In the genomic region with DNA sequence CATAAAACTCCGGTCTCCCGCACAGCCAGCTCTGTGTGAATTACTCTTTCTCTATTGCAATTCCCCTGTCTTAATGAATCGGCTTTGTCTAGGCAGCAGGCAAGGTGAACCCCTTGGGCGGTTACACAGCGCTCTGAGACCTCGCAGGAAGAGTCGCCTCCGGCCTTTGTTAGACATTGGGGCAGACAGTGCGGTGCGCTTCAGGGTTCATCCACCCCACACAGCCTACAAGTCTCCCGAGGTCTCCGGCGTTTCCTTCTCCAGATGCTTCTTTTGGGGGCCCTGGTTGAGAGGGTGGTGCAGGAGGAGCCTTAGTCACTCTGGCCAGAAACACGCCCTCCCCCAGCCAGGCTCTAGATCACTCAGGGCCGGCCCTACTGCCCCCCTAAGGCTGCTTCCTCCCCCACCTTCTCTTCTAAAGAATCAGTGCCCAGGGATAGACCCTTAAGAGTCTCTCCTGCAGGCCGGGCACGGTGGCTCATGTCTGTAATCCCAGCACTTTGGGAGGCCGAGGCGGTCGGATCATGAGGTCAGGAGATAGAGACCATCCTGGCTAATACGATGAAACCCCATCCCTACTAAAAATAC, we compare ENCODE assay signal across 19 cellular contexts. TPM values are rescaled to one million over a fixed set of nuclear protein-coding genes. Genes with fewer than 3 reads are reported as not detected.
DNase-seq lines count a peak whose midpoint lies in the region; ATAC-seq and TF ChIP-seq lines count a peak whose summit lies in the region.
"Had no signal": no experiment of that assay in that cellular context is flagged by ENCODE, and none has a peak within 500 bp of the region (broad histone marks: within the 10 kb centered on the region; RNA-seq: fewer than 3 reads in every experiment).

No MANE protein-coding gene starts in this region.

- H3K27me3 ChIP-seq in spleen (replicated peaks in 1 of 7) (no peaks in the 10 kb centered on the region), dorsolateral prefrontal cortex (no peaks in the 10 kb centered on the region)
- H3K27me3 ChIP-seq: vagina had no signal

- H3K27ac Mint-ChIP-seq in T-cell: no peak overlapping the region
- H3K27ac Mint-ChIP-seq in dendritic cell treated with granulocyte-macrophage colony-stimulating factor and Interleukin-4, amounts not matched to agents 40 ng/mL and 50 ng/mL, for 4 days: peak overlapping the region; percentile 95
- H3K27ac Mint-ChIP-seq: progenitor cell of endocrine pancreas had no signal

- no peaks in the 10 kb centered on the region for H3K27me3 Mint-ChIP-seq in activated T-cell treated with anti-CD3 and anti-CD28 coated beads, Interleukin-2, amount 50 U/mL, for 4 hours (ENCODE audit: low read depth)
- H3K27me3 Mint-ChIP-seq in T-cell: no peaks in the 10 kb centered on the region
- no peaks in the 10 kb centered on the region for H3K27me3 Mint-ChIP-seq in dendritic cell treated with granulocyte-macrophage colony-stimulating factor and Interleukin-4, amounts not matched to agents 40 ng/mL and 50 ng/mL, for 4 days
- H3K27me3 Mint-ChIP-seq: progenitor cell of endocrine pancreas had no signal

- no peaks in the 10 kb centered on the region for H3K9me3 Mint-ChIP-seq in activated T-cell treated with anti-CD3 and anti-CD28 coated beads, Interleukin-2, amount 50 U/mL, for 4 hours
- no peaks in the 10 kb centered on the region for H3K9me3 Mint-ChIP-seq in T-cell
- no peaks in the 10 kb centered on the region for H3K9me3 Mint-ChIP-seq in dendritic cell treated with granulocyte-macrophage colony-stimulating factor and Interleukin-4, amounts not matched to agents 40 ng/mL and 50 ng/mL, for 4 days

- CTCF ChIA-PET in T-cell (lab: Charles Lee): no interaction called here

- H3K9me3 ChIP-seq in spleen: no peaks in the 10 kb centered on the region
- H3K9me3 ChIP-seq: vagina had no signal

- intact Hi-C loops in dendritic cell treated with granulocyte-macrophage colony-stimulating factor and Interleukin-4, amounts not matched to agents 40 ng/mL and 50 ng/mL, for 4 days (cut with micrococcal nuclease): no loop called here
- intact Hi-C loops in spleen (cut with DNase I; ENCODE audit: low total_unique reads) (no loop called here), dorsolateral prefrontal cortex (cut with DNase I) (no loop called here), posterior vena cava (cut with DNase I) (no loop called here)

- no peak for TF ChIP-seq POLR2A in spleen (IDR thresholded peaks at IDR 0.05)

- POLR2A ChIA-PET in T-cell (lab: Charles Lee): interaction anchor here in 1 of 2 donors (0.7 kb wide), 1 partner anchor 20 kb away, joined by 11 read pairs; no protein-coding TSS in a partner anchor

- peaks cover 11 to 41% (median 31%) of the 10 kb centered on the region in 6 donors for H3K4me1 ChIP-seq in spleen

- peak overlapping the region; percentile 52 for H3K4me3 Mint-ChIP-seq in activated T-cell treated with anti-CD3 and anti-CD28 coated beads, Interleukin-2, amount 50 U/mL, for 4 hours
- H3K4me3 Mint-ChIP-seq in T-cell: peak overlapping the region; percentile 46 to 89 (median 63)
- no peak overlapping the region for H3K4me3 Mint-ChIP-seq in dendritic cell treated with granulocyte-macrophage colony-stimulating factor and Interleukin-4, amounts not matched to agents 40 ng/mL and 50 ng/mL, for 4 days

- WGBS in spleen, 5 donors: 89 to 96% (median 92%) methylated on average over 21 of the region's 21 CpGs

- H3K27ac ChIP-seq in spleen (no peak overlapping the region), dorsolateral prefrontal cortex (no peak overlapping the region)
- H3K27ac ChIP-seq: vagina had no signal

- H3K36me3 ChIP-seq in spleen: peaks cover 0 to 17% (median 9%) of the 10 kb centered on the region in 6 donors

- no peak for DNase-seq in activated T-cell treated with anti-CD3 and anti-CD28 coated beads, Interleukin-2, amount 50 U/mL, for 4 hours
- DNase-seq in activated T-cell treated with anti-CD3 and anti-CD28 coated beads for 4 hours (no peak), T-cell (no peak), spleen (peak; percentile 73), dorsolateral prefrontal cortex (no peak), posterior vena cava (ENCODE audit: low spot score) (no peak), EL (no peak)
- DNase-seq: activated CD8-positive, alpha-beta memory T cell treated with anti-CD3 and anti-CD28 coated beads, Interleukin-2, amount 50 U/mL, for 4 hours; amygdala; cerebellar nuclear complex; KBM-7; left cardiac atrium; NCI-H1048; NCI-H2081 treated with DMSO at 0.1 percent for 48 hours; NCI-H526 treated with DMSO at 0.1 percent for 48 hours had no signal

- ATAC-seq in activated T-cell treated with anti-CD3 and anti-CD28 coated beads, Interleukin-2, amount 50 U/mL, for 4 hours: no peak
- no peak for ATAC-seq in T-cell (replicated peaks in 1 of 4)
- ATAC-seq: left cardiac atrium had no signal

- no peaks in the 10 kb centered on the region for H3K36me3 Mint-ChIP-seq in activated T-cell treated with anti-CD3 and anti-CD28 coated beads, Interleukin-2, amount 50 U/mL, for 4 hours (ENCODE audit: insufficient read depth)
- no peaks in the 10 kb centered on the region for H3K36me3 Mint-ChIP-seq in T-cell
- H3K36me3 Mint-ChIP-seq in dendritic cell treated with granulocyte-macrophage colony-stimulating factor and Interleukin-4, amounts not matched to agents 40 ng/mL and 50 ng/mL, for 4 days (ENCODE audit: low read depth): peaks cover 28% of the 10 kb centered on the region

- TF ChIP-seq CTCF in spleen (IDR thresholded peaks at IDR 0.05 in 8 of 11, conservative IDR thresholded peaks at IDR 0.05 in 3 of 11): no peak
- no peak for TF ChIP-seq CTCF in dorsolateral prefrontal cortex (IDR thresholded peaks at IDR 0.05 in 54 of 56, conservative IDR thresholded peaks at IDR 0.05 in 2 of 56; ENCODE audit: low read depth in 1 of 56, partially characterized antibody in 56 of 56)

- no peak overlapping the region for H3K4me3 ChIP-seq in spleen
- H3K4me3 ChIP-seq in dorsolateral prefrontal cortex: no peak overlapping the region
- H3K4me3 ChIP-seq: vagina had no signal

- peaks cover 27% of the 10 kb centered on the region for H3K4me1 Mint-ChIP-seq in activated T-cell treated with anti-CD3 and anti-CD28 coated beads, Interleukin-2, amount 50 U/mL, for 4 hours (ENCODE audit: low read depth)
- H3K4me1 Mint-ChIP-seq in T-cell: peaks cover 6 to 23% (median 14%) of the 10 kb centered on the region in 3 donors
- peaks cover 52% of the 10 kb centered on the region for H3K4me1 Mint-ChIP-seq in dendritic cell treated with granulocyte-macrophage colony-stimulating factor and Interleukin-4, amounts not matched to agents 40 ng/mL and 50 ng/mL, for 4 days (ENCODE audit: low read depth)

RNA-seq across cellular contexts. Expression of gene MSRB1, which starts 1.7 kb away (rescaled TPM):
- total RNA-seq in activated T-cell treated with anti-CD3 and anti-CD28 coated beads, Interleukin-2, amount 50 U/mL, for 4 hours: 10 to 100 TPM; 16.8 to 19.4 (median 17.6) TPM
- 10 to 100 TPM in 2 of 5 donors, 1 to 10 TPM in 3; 5.6 to 11.9 (median 9.6) TPM for total RNA-seq in T-cell
- 100 to 1,000 TPM in 2 of 7 donors, 10 to 100 TPM in 5; 32.9 to 114 (median 60.4) TPM for total RNA-seq in spleen
- polyA plus RNA-seq in spleen: 10 to 100 TPM; 31.1 to 62.0 (median 31.3) TPM
- 10 to 100 TPM in 109 of 120 experiments, 1 to 10 TPM in 11; 8.3 to 30.9 (median 14.0) TPM for total RNA-seq in dorsolateral prefrontal cortex
- 10 to 100 TPM; 61.4 to 70.0 TPM for total RNA-seq in posterior vena cava

RNA-seq across cellular contexts. Expression of gene RPL3L, which starts 9.8 kb away (rescaled TPM):
- not detected for total RNA-seq in activated T-cell treated with anti-CD3 and anti-CD28 coated beads, Interleukin-2, amount 50 U/mL, for 4 hours
- total RNA-seq in T-cell (not detected), spleen (not detected), dorsolateral prefrontal cortex (under 1 TPM in 1 of 120 experiments, not detected in 119; 0.28 TPM), posterior vena cava (not detected)
- under 1 TPM in 1 of 3 donors, not detected in 2; 0.03 TPM for polyA plus RNA-seq in spleen
- total RNA-seq: mononuclear cell, progenitor cell of endocrine pancreas, vagina had no signal

RNA-seq across cellular contexts. Expression of gene NDUFB10, which starts 14.6 kb away (rescaled TPM):
- total RNA-seq in activated T-cell treated with anti-CD3 and anti-CD28 coated beads, Interleukin-2, amount 50 U/mL, for 4 hours: 100 to 1,000 TPM; 115 to 143 (median 117) TPM
- 10 to 100 TPM; 46.3 to 96.5 (median 84.4) TPM for total RNA-seq in T-cell
- total RNA-seq in spleen: 100 to 1,000 TPM in 3 of 7 donors, 10 to 100 TPM in 4; 69.3 to 225 (median 87.4) TPM
- 100 to 1,000 TPM; 155 to 162 (median 159) TPM for polyA plus RNA-seq in spleen
- total RNA-seq in dorsolateral prefrontal cortex: 100 to 1,000 TPM in 106 of 120 experiments, 10 to 100 TPM in 14; 74.8 to 178 (median 131) TPM
- 100 to 1,000 TPM; 112 to 116 TPM for total RNA-seq in posterior vena cava

RNA-seq across cellular contexts. Expression of gene RPS2, which starts 19.9 kb away (rescaled TPM):
- total RNA-seq in activated T-cell treated with anti-CD3 and anti-CD28 coated beads, Interleukin-2, amount 50 U/mL, for 4 hours: 1,000 to 10,000 TPM; 5,588 to 5,699 (median 5,621) TPM
- total RNA-seq in T-cell: 1,000 to 10,000 TPM; 3,208 to 3,662 (median 3,410) TPM
- 1,000 to 10,000 TPM; 1,930 to 2,450 (median 2,233) TPM for total RNA-seq in spleen
- polyA plus RNA-seq in spleen: 1,000 to 10,000 TPM; 3,942 to 6,006 (median 5,765) TPM
- total RNA-seq in dorsolateral prefrontal cortex: 100 to 1,000 TPM; 252 to 559 (median 351) TPM
- 1,000 to 10,000 TPM; 1,131 to 1,263 TPM for total RNA-seq in posterior vena cava

RNA-seq across cellular contexts. Expression of gene RNF151, which starts 21.9 kb away (rescaled TPM):
- under 1 TPM in 2 of 3 donors, not detected in 1; 0.40 to 0.42 TPM for total RNA-seq in activated T-cell treated with anti-CD3 and anti-CD28 coated beads, Interleukin-2, amount 50 U/mL, for 4 hours
- under 1 TPM in 3 of 5 donors, not detected in 2; 0.38 to 0.66 (median 0.44) TPM for total RNA-seq in T-cell
- total RNA-seq in spleen: not detected
- polyA plus RNA-seq in spleen: under 1 TPM; 0.16 to 0.26 (median 0.17) TPM
- under 1 TPM in 1 of 120 experiments, not detected in 119; 0.71 TPM for total RNA-seq in dorsolateral prefrontal cortex
- not detected for total RNA-seq in posterior vena cava
- total RNA-seq: left cardiac atrium, mononuclear cell, progenitor cell of endocrine pancreas, vagina had no signal
